In the genomic region with DNA sequence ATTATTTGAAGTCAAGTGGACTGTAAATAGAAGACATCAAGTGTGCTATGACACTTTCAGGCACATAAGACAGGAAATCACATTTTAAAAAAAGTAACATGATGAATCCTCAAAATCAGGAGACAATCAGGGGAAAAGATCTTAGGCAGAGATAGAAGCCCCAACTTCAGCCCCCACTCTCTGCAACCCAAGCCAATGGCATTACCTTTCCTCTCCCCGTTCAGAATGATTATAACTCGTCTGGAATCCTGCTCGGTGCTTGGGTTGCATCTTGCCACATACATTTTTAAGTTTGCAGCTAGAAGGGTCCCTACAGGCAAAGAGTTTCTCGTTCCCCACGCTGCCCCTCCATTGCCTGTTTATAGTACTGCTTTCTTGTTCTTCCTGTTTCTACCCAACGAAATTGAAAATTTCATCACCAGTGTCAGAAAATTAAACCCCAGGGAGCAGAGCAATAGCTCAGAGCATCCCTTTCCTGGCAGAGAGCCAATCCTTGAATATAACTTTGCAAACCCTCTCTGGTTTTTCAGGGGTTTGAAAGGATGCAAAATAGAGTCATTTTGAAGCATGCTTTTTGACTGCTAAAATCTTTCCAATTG, we compare ENCODE assay signal across 16 cellular contexts.
DNase-seq lines count a peak whose midpoint lies in the region; ATAC-seq, FAIRE-seq and TF ChIP-seq lines count a peak whose summit lies in the region.
"Had no signal": no experiment of that assay in that cellular context is flagged by ENCODE, and none has a peak within 500 bp of the region (broad histone marks: within the 10 kb centered on the region; RNA-seq: fewer than 3 reads in every experiment).

No MANE protein-coding gene starts in this region.

- H3K36me3 ChIP-seq in BE2C (no peaks in the 10 kb centered on the region), endocrine pancreas (ENCODE audit: control insufficient read depth, insufficient read depth, low read length) (no peaks in the 10 kb centered on the region), H7 (replicated peaks; ENCODE audit: control insufficient read depth, insufficient read depth, low read length) (no peaks in the 10 kb centered on the region)
- H3K36me3 ChIP-seq: HAP-1 had no signal

- H3K4me3 ChIP-seq in BE2C (ENCODE audit: low read depth, low read length): peak overlapping the region; percentile 10
- H3K4me3 ChIP-seq in endocrine pancreas (ENCODE audit: control insufficient read depth, insufficient read depth, low read length): peak overlapping the region; percentile 97
- H3K4me3 ChIP-seq in H7 (ENCODE audit: insufficient read depth, low read depth, low read length): no peak overlapping the region
- H3K4me3 ChIP-seq: HAP-1 had no signal

- no peak overlapping the region for H3K9ac ChIP-seq in endocrine pancreas (ENCODE audit: control insufficient read depth, insufficient read depth, low read length)

- DNase-seq in BE2C: no peak
- no peak for DNase-seq in GM12891 (ENCODE audit: insufficient read length, low spot score)
- peak; percentile 47 for DNase-seq in NCI-H2227 (lab: John Stamatoyannopoulos, UW; ENCODE audit: unreplicated experiment)
- DNase-seq in T-helper 17 cell: no peak
- DNase-seq in GM20000 (ENCODE audit: low spot score): no peak
- DNase-seq in H7: no peak
- DNase-seq: activated CD4-positive, alpha-beta T cell treated with anti-CD3 and anti-CD28 coated beads for 4 hours; activated effector memory CD4-positive, alpha-beta T cell treated with anti-CD3 and anti-CD28 coated beads, Interleukin-2, amount 50 U/mL, for 16 hours; NCI-H510A; stimulated activated CD4-positive, alpha-beta T cell treated with anti-CD3 and anti-CD28 coated beads, Interleukin-4, amount 100 ng/mL, for 1 hour; SW 1271 had no signal

- peak; percentile 35 for FAIRE-seq in GM12891 (lab: Jason Lieb, UNC)

- H3K4me1 Mint-ChIP-seq in T-helper 17 cell: peaks cover 37% of the 10 kb centered on the region

- H3K27me3 ChIP-seq in BE2C: no peaks in the 10 kb centered on the region; the same call in 1 of the 2 replicates
- no peaks in the 10 kb centered on the region for H3K27me3 ChIP-seq in endocrine pancreas (ENCODE audit: control insufficient read depth, insufficient read depth, low read length)
- H3K27me3 ChIP-seq in H7 (ENCODE audit: control insufficient read depth, insufficient read depth, low read length): no peaks in the 10 kb centered on the region

- H3K4me1 ChIP-seq in BE2C (peaks cover 8% of the 10 kb centered on the region; the same call in 1 of the 2 replicates), endocrine pancreas (ENCODE audit: control insufficient read depth, insufficient read depth, low read length) (no peaks in the 10 kb centered on the region)
- H3K4me1 ChIP-seq: HAP-1 had no signal

- H3K27me3 Mint-ChIP-seq in T-helper 17 cell: no peaks in the 10 kb centered on the region
- H3K27me3 Mint-ChIP-seq: central memory CD8-positive, alpha-beta T cell; stimulated activated naive CD8-positive, alpha-beta T cell treated with anti-CD3 and anti-CD28 coated beads, Interleukin-15, Interleukin-2, amounts not matched to agents 100 ng/mL and 50 ng/mL, for 24 hours had no signal

- ATAC-seq in T-helper 17 cell: no peak
- no peak for ATAC-seq in esophagus mucosa

- H3K9me3 ChIP-seq in BE2C (no peaks in the 10 kb centered on the region), endocrine pancreas (ENCODE audit: control insufficient read depth, low read length) (no peaks in the 10 kb centered on the region), T-helper 17 cell (ENCODE audit: control insufficient read depth, low read length, poor library complexity, severe bottlenecking) (no peaks in the 10 kb centered on the region)
- H3K9me3 ChIP-seq: HAP-1 had no signal

- TF ChIP-seq POLR2A in GM12891 (IDR thresholded peaks at IDR 0.05; ENCODE audit: low read depth, low read length): no peak

- H3K36me3 Mint-ChIP-seq in T-helper 17 cell (ENCODE audit: low read depth): no peaks in the 10 kb centered on the region

- TF ChIP-seq CTCF in BE2C (IDR thresholded peaks at IDR 0.05; ENCODE audit: low read depth, low read length) (no peak), GM20000 (IDR thresholded peaks at IDR 0.05; ENCODE audit: extremely low read depth, missing control alignments) (no peak)

- H3K27ac Mint-ChIP-seq in T-helper 17 cell: no peak overlapping the region
- H3K27ac Mint-ChIP-seq: stimulated activated naive CD8-positive, alpha-beta T cell treated with anti-CD3 and anti-CD28 coated beads, Interleukin-15, Interleukin-2, amounts not matched to agents 100 ng/mL and 50 ng/mL, for 24 hours had no signal

- H3K4me3 Mint-ChIP-seq in T-helper 17 cell: no peak overlapping the region
- H3K4me3 Mint-ChIP-seq: central memory CD8-positive, alpha-beta T cell; stimulated activated naive CD8-positive, alpha-beta T cell treated with anti-CD3 and anti-CD28 coated beads, Interleukin-15, Interleukin-2, amounts not matched to agents 100 ng/mL and 50 ng/mL, for 24 hours had no signal

TF ChIP-seq in GM12891, 5 proteins besides CTCF, POLR2A, EP300 and RAD21:
- TF ChIP-seq POU2F2 (IDR thresholded peaks at IDR 0.05; ENCODE audit: low read depth, low read length): no peak
- TF ChIP-seq PAX5 (IDR thresholded peaks at IDR 0.05; ENCODE audit: insufficient read depth, low read length, severe bottlenecking): no peak
- TF ChIP-seq TAF1 (IDR thresholded peaks at IDR 0.05; ENCODE audit: low read depth, low read length): no peak
- no peak for TF ChIP-seq POLR2AphosphoS5 (IDR thresholded peaks at IDR 0.05; ENCODE audit: low read depth, low read length)
- TF ChIP-seq SPI1 (IDR thresholded peaks at IDR 0.05; ENCODE audit: low read depth, low read length): no peak
